In genomic region chr1:211636591-211637029, GRCh38 we compare ENCODE assay signal across 9 cellular contexts. TPM values are rescaled to one million over a fixed set of nuclear protein-coding genes. Genes with fewer than 3 reads are reported as not detected.
A peak's percentile ranks its signal among the peaks of the same experiment; 100 is the strongest.
DNase-seq lines count a peak whose midpoint lies in the region; ATAC-seq, FAIRE-seq and TF ChIP-seq lines count a peak whose summit lies in the region.
"Not testable (repeated sequence)": the region's sequence is repeated elsewhere in the genome, so short reads cannot be mapped to it uniquely, and the experiment has no call there.
"Had no signal": no experiment of that assay in that cellular context is flagged by ENCODE, and none has a peak within 500 bp of the region (broad histone marks: within the 10 kb centered on the region; RNA-seq: fewer than 3 reads in every experiment).

No MANE protein-coding gene starts in this region.

- not testable (repeated sequence) for H2AK9ac ChIP-seq in IMR-90 (replicated peaks; ENCODE audit: low read depth, low read length, poor library complexity)

- H2BK5ac ChIP-seq in IMR-90 (ENCODE audit: low read depth, low read length, poor library complexity, severe bottlenecking), result not testable (repeated sequence)

- not testable (repeated sequence) for H4K8ac ChIP-seq in IMR-90 (ENCODE audit: low read depth in 2 of 2, low read length in 2 of 2)

- H2BK20ac ChIP-seq in IMR-90 (ENCODE audit: low read depth, low read length), result not testable (repeated sequence)

- H3K4me2 ChIP-seq in IMR-90 (ENCODE audit: low read depth, low read length); HepG2 (ENCODE audit: low read depth, low read length): not testable (repeated sequence)

- not testable (repeated sequence) for H2BK15ac ChIP-seq in IMR-90 (ENCODE audit: low read depth, low read length)

- intact Hi-C loops in IMR-90 (cut with micrococcal nuclease); MCF 10A (cut with micrococcal nuclease); HepG2 (cut with micrococcal nuclease; ENCODE audit: unreplicated experiment); sigmoid colon (cut with DNase I): not testable (repeated sequence)

- H3K36me3 ChIP-seq in IMR-90 (ENCODE audit: control insufficient read depth, insufficient read depth, low read length); SJSA1; HepG2 (replicated peaks in 1 of 2; ENCODE audit: control insufficient read depth in 1 of 2, insufficient read depth in 2 of 2, low read length in 2 of 2); sigmoid colon: not testable (repeated sequence)

- peaks cover 19% of the 10 kb centered on the region for H3K9me1 ChIP-seq in IMR-90 (ENCODE audit: insufficient read depth, low read length)

- H3K4me1 Mint-ChIP-seq in MCF 10A (ENCODE audit: insufficient read depth, unreplicated experiment), result peaks cover 55% of the 10 kb centered on the region

- H3K4me3 ChIP-seq in IMR-90 (ENCODE audit: insufficient read depth, low read depth, low read length); SJSA1; fibroblast of pulmonary artery (replicated peaks; ENCODE audit: low read depth, low read length); HepG2 (replicated peaks in 1 of 3; ENCODE audit: insufficient read depth in 1 of 3, low read depth in 2 of 3, low read length in 3 of 3); sigmoid colon: not testable (repeated sequence)

- H3K4me1 ChIP-seq in IMR-90 (ENCODE audit: control insufficient read depth, insufficient read depth, low read length) (peaks cover 24% of the 10 kb centered on the region), SJSA1 (replicated peaks) (peaks cover 59% of the 10 kb centered on the region), HepG2 (ENCODE audit: insufficient read depth, low read length) (peaks cover 88% of the 10 kb centered on the region), sigmoid colon (peaks cover 0 to 21% (median 17%) of the 10 kb centered on the region in 4 donors)

- ATAC-seq in IMR-90 (ENCODE audit: low read depth), result peak; percentile 36
- peak; percentile 84 for ATAC-seq in HepG2

- H3K27ac ChIP-seq in IMR-90 (ENCODE audit: insufficient read depth, low read length), result peak overlapping the region; percentile 30; the same call in 1 of the 2 replicates
- not testable (repeated sequence) for H3K27ac ChIP-seq in SJSA1; HepG2 (ENCODE audit: extremely low read length, insufficient read depth, low read length); sigmoid colon

- not testable (repeated sequence) for H3K4ac ChIP-seq in IMR-90 (ENCODE audit: low read depth, low read length)

- BruUV-seq in IMR-90 (replicated peaks; lab: Mats Ljungman, UMichigan); MCF 10A (replicated peaks; lab: Mats Ljungman, UMichigan); HepG2 (replicated peaks; lab: Mats Ljungman, UMichigan): not testable (repeated sequence)

- H3K79me2 ChIP-seq in HepG2 (ENCODE audit: insufficient read depth, low read length), result not testable (repeated sequence)

- not testable (repeated sequence) for H3K27ac Mint-ChIP-seq in MCF 10A (ENCODE audit: low read depth, unreplicated experiment)

- peak in 1 of 2 experiments; percentile 60; a peak in 1 of 4 replicates for TF ChIP-seq EP300 in HepG2 (IDR thresholded peaks at IDR 0.05; ENCODE audit: low read depth in 2 of 2, low read length in 2 of 2)
- peak; percentile 72; the same call in 1 of the 2 replicates for TF ChIP-seq EP300 in HepG2 (CRISPR knock-in tag; IDR thresholded peaks at IDR 0.05; ENCODE audit: borderline replicate concordance)
- not testable (repeated sequence) for TF ChIP-seq EP300 in sigmoid colon (IDR thresholded peaks at IDR 0.05)

- not testable (repeated sequence) for TF ChIP-seq RAD21 in IMR-90 (IDR thresholded peaks at IDR 0.05; ENCODE audit: low read length); HepG2 (CRISPR knock-in tag; IDR thresholded peaks at IDR 0.05)

- peak; percentile 46 for FAIRE-seq in HepG2 (lab: Jason Lieb, UNC)

- not testable (repeated sequence) for H3K4me3 Mint-ChIP-seq in MCF 10A (ENCODE audit: unreplicated experiment)

- not testable (repeated sequence) for H3K56ac ChIP-seq in IMR-90 (ENCODE audit: extremely low read depth, insufficient read depth, low read length)

- H3K27me3 ChIP-seq in IMR-90 (ENCODE audit: control insufficient read depth, insufficient read depth, low read length); SJSA1 (replicated peaks); HepG2 (ENCODE audit: control insufficient read depth in 1 of 2, insufficient read depth in 2 of 2, low read length in 2 of 2); sigmoid colon: not testable (repeated sequence)

- H4K91ac ChIP-seq in IMR-90 (ENCODE audit: insufficient read depth, low read depth, low read length), result not testable (repeated sequence)

- dilution Hi-C loops in IMR-90 (cut with HindIII; ENCODE audit: low sequenced_read_pairs, unreplicated experiment), result not testable (repeated sequence)

- peak overlapping the region; percentile 26 for H2AFZ ChIP-seq in IMR-90 (replicated peaks; ENCODE audit: low read length, poor library complexity)
- not testable (repeated sequence) for H2AFZ ChIP-seq in HepG2 (ENCODE audit: low read length)

- peak overlapping the region; percentile 48; the same call in 1 of the 2 replicates for H2AK5ac ChIP-seq in IMR-90 (ENCODE audit: low read depth, low read length)

- H3K9me3 ChIP-seq in IMR-90 (ENCODE audit: control insufficient read depth, insufficient read depth, low read length); SJSA1 (replicated peaks); HepG2 (ENCODE audit: low read length); sigmoid colon: not testable (repeated sequence)

- not testable (repeated sequence) for H3K14ac ChIP-seq in IMR-90 (replicated peaks; ENCODE audit: low read depth, low read length)

- not testable (repeated sequence) for H3K18ac ChIP-seq in IMR-90 (ENCODE audit: low read depth, low read length)

- in situ Hi-C loops in IMR-90 (cut with MboI; ENCODE audit: low sequenced_read_pairs); HepG2 (cut with HindIII; ENCODE audit: extremely low pct_ligation_motif_present, low pct_unique_long_range_greater_than_20kb): not testable (repeated sequence)

- peak; percentile 42 for DNase-seq in AG08396 (ENCODE audit: low spot score)
- peak; percentile 66 for DNase-seq in GM04503 (ENCODE audit: low read depth)
- DNase-seq in IMR-90, result peak; percentile 80
- DNase-seq in SJSA1 (ENCODE audit: low read depth in 1 of 2, low spot score in 2 of 2), result peak; percentile 45 to 63
- DNase-seq in MCF 10A (ENCODE audit: unreplicated experiment), result peak; percentile 94
- peak; percentile 37 for DNase-seq in fibroblast of pulmonary artery (ENCODE audit: low read depth)
- peak; percentile 93 for DNase-seq in HepG2 (ENCODE audit: low spot score)
- peak; percentile 38 for DNase-seq in sigmoid colon

- not testable (repeated sequence) for H3K79me1 ChIP-seq in IMR-90 (ENCODE audit: low read depth in 1 of 2, low read length in 2 of 2)

- no CpG with 5 or more reads among the region's 9 CpGs for WGBS in IMR-90 (ENCODE audit: extremely low coverage in 2 of 2, insufficient read length in 1 of 2), 2 experiments
- whole genome bisulfite sequencing in HepG2 (ENCODE audit: low lambda C conversion rate), result 31% methylated on average over 4 of the region's 9 CpGs
- 31 to 76% methylated on average over 9 of the region's 9 CpGs for WGBS in sigmoid colon, 2 donors

- H4K20me1 ChIP-seq in IMR-90 (ENCODE audit: insufficient read depth, low read length); HepG2 (ENCODE audit: insufficient read depth, low read length): not testable (repeated sequence)

- POLR2A ChIA-PET in IMR-90 (lab: Charles Lee; ENCODE audit: unreplicated experiment); HepG2 (lab: Yijun Ruan, JAX): not testable (repeated sequence)
- POLR2A ChIA-PET in MCF 10A (lab: Yijun Ruan, JAX), result interaction anchor here (0.9 to 24.4 kb wide), 3 partner anchors 11 to 56 kb away, joined by 3 to 423 read pairs (median 45); partner anchors contain the start of gene SLC30A1

- not testable (repeated sequence) for H3K9ac ChIP-seq in IMR-90 (ENCODE audit: low read depth, low read length); HepG2 (ENCODE audit: insufficient read depth, low read depth, low read length)

- H3K36me3 Mint-ChIP-seq in MCF 10A (ENCODE audit: insufficient read depth, unreplicated experiment), result not testable (repeated sequence)

- H3K9me3 Mint-ChIP-seq in MCF 10A (ENCODE audit: unreplicated experiment), result not testable (repeated sequence)

- peak overlapping the region; percentile 19; the same call in 1 of the 2 replicates for H2BK120ac ChIP-seq in IMR-90 (ENCODE audit: low read depth, low read length)

- TF ChIP-seq CTCF in IMR-90 (conservative IDR thresholded peaks at IDR 0.05; ENCODE audit: low read depth, low read length); MCF 10A (IDR thresholded peaks at IDR 0.05; ENCODE audit: unreplicated experiment); fibroblast of pulmonary artery (IDR thresholded peaks at IDR 0.05; ENCODE audit: low read length, missing control alignments); HepG2 (CRISPR knock-in tag; IDR thresholded peaks at IDR 0.05); sigmoid colon (IDR thresholded peaks at IDR 0.05): not testable (repeated sequence)

- H4K5ac ChIP-seq in IMR-90 (ENCODE audit: low read depth, low read length), result not testable (repeated sequence)

- not testable (repeated sequence) for H3K23ac ChIP-seq in IMR-90 (ENCODE audit: low read depth, low read length)

- not testable (repeated sequence) for H3K27me3 Mint-ChIP-seq in MCF 10A (ENCODE audit: insufficient read depth, unreplicated experiment)

- TF ChIP-seq POLR2A in IMR-90 (IDR thresholded peaks at IDR 0.05; ENCODE audit: low read depth, low read length); HepG2 (IDR thresholded peaks at IDR 0.05; ENCODE audit: insufficient read depth in 1 of 2, low read depth in 2 of 2, low read length in 2 of 2); sigmoid colon (IDR thresholded peaks at IDR 0.05): not testable (repeated sequence)

- CTCF ChIA-PET in IMR-90 (lab: Yijun Ruan, JAX); HepG2 (lab: Yijun Ruan, JAX; ENCODE audit: low intra/inter-chr PET ratio, low total read pairs): not testable (repeated sequence)
- CTCF ChIA-PET in MCF 10A (lab: Yijun Ruan, JAX), result interaction anchor here (0.6 to 7.6 kb wide), 3 partner anchors 17 to 399 kb away, joined by 3 to 78 read pairs (median 4); partner anchors contain the start of genes DTL and INTS7

RNA-seq across cellular contexts. Expression of gene NEK2, which starts 38.8 kb away (rescaled TPM):
- total RNA-seq in IMR-90 (2012; rRNA removed), result 26.0 and 35.0 TPM in 2 replicates
- polyA plus RNA-seq in IMR-90 (2012; rRNA removed), result 8.8 and 9.9 TPM in 2 replicates
- 2.7 and 6.4 TPM in 2 replicates for polyA plus RNA-seq in IMR-90 (2012; cell fraction: cytosol; rRNA removed)
- polyA plus RNA-seq in IMR-90 (2012; cell fraction: nucleus; rRNA removed; ENCODE audit: low replicate concordance), result 0.98 and 2.7 TPM in 2 replicates
- 61.4 and 75.1 TPM in 2 replicates for total RNA-seq in SJSA1 (2014; rRNA removed; shearing (Covaris generic))
- 33.4 and 44.5 TPM in 2 replicates for total RNA-seq in MCF 10A (2022)
- total RNA-seq in HepG2 (2016; rRNA removed; fragmentation: Illumina TruSeq; extraction: Trizol), result 40.8 and 57.5 TPM in 2 replicates
- 7.0 TPM in 2 replicates for total RNA-seq in HepG2 (2016; cell fraction: cytosol; rRNA removed; fragmentation: Illumina TruSeq; extraction: Trizol; ENCODE audit: low read depth)
- total RNA-seq in HepG2 (2016; cell fraction: insoluble cytoplasmic fraction; rRNA removed; fragmentation: Illumina TruSeq; extraction: Trizol), result 43.3 and 55.7 TPM in 2 replicates
- total RNA-seq in HepG2 (2016; cell fraction: membrane; rRNA removed; fragmentation: Illumina TruSeq; extraction: Trizol), result 15.1 and 15.5 TPM in 2 replicates
- total RNA-seq in HepG2 (2016; cell fraction: nucleus; rRNA removed; fragmentation: Illumina TruSeq; extraction: Trizol), result 16.9 and 19.9 TPM in 2 replicates
- polyA plus RNA-seq in HepG2 (2011; rRNA removed), result 6.0 and 10.9 TPM in 2 replicates
- polyA plus RNA-seq in HepG2 (2011; cell fraction: cytosol; rRNA removed), result 6.1 and 6.5 TPM in 2 replicates
- polyA plus RNA-seq in HepG2 (2011; cell fraction: nucleus; rRNA removed), result 4.6 TPM in 2 replicates
- polyA plus RNA-seq in HepG2 (2012), result 9.8 and 17.4 TPM in 2 replicates
- 2.6 and 2.8 TPM in 2 replicates for polyA plus RNA-seq in HepG2 (2016; cell fraction: cytosol; fragmentation: Illumina TruSeq; extraction: Trizol; ENCODE audit: low read depth)
- 41.0 and 43.9 TPM in 2 replicates for polyA plus RNA-seq in HepG2 (2016; cell fraction: insoluble cytoplasmic fraction; fragmentation: Illumina TruSeq; extraction: Trizol; ENCODE audit: low read depth)
- polyA plus RNA-seq in HepG2 (2016; cell fraction: membrane; fragmentation: Illumina TruSeq; extraction: Trizol; ENCODE audit: low read depth), result 5.1 and 5.7 TPM in 2 replicates
- 18.2 and 19.2 TPM in 2 replicates for polyA plus RNA-seq in HepG2 (2016; cell fraction: nucleus; fragmentation: Illumina TruSeq; extraction: Trizol; ENCODE audit: insufficient read depth, low read depth)
- polyA minus RNA-seq in HepG2 (2011; rRNA and poly(A)+ RNA removed; ENCODE audit: low replicate concordance), result 9.2 and 31.3 TPM in 2 replicates
- polyA minus RNA-seq in HepG2 (2011; cell fraction: cytosol; rRNA and poly(A)+ RNA removed), result 9.6 and 16.1 TPM in 2 replicates
- 10.6 and 16.0 TPM in 2 replicates for polyA minus RNA-seq in HepG2 (2011; cell fraction: nucleus; rRNA and poly(A)+ RNA removed)
- total RNA-seq in sigmoid colon, result 1 to 10 TPM in 1 of 4 donors, under 1 TPM in 1, not detected in 2; 0.41 to 1.9 TPM
- polyA plus RNA-seq in sigmoid colon, result 10 to 100 TPM in 1 of 3 donors, 1 to 10 TPM in 2; 1.8 to 11.5 (median 8.1) TPM
- total RNA-seq: CD4-positive, alpha-beta T cell had no signal

RNA-seq across cellular contexts. Expression of gene SLC30A1, which starts 57.6 kb away (rescaled TPM):
- total RNA-seq in IMR-90 (2012; rRNA removed), result 8.4 and 17.8 TPM in 2 replicates
- 4.2 and 5.4 TPM in 2 replicates for polyA plus RNA-seq in IMR-90 (2012; rRNA removed)
- 3.2 and 4.6 TPM in 2 replicates for polyA plus RNA-seq in IMR-90 (2012; cell fraction: cytosol; rRNA removed)
- 3.9 and 4.3 TPM in 2 replicates for polyA plus RNA-seq in IMR-90 (2012; cell fraction: nucleus; rRNA removed; ENCODE audit: low replicate concordance)
- total RNA-seq in SJSA1 (2014; rRNA removed; shearing (Covaris generic)), result 11.3 and 14.5 TPM in 2 replicates
- total RNA-seq in MCF 10A (2022), result 87.0 and 94.1 TPM in 2 replicates
- total RNA-seq in HepG2 (2016; rRNA removed; fragmentation: Illumina TruSeq; extraction: Trizol), result 24.4 and 26.8 TPM in 2 replicates
- 3.1 and 3.8 TPM in 2 replicates for total RNA-seq in HepG2 (2016; cell fraction: cytosol; rRNA removed; fragmentation: Illumina TruSeq; extraction: Trizol; ENCODE audit: low read depth)
- total RNA-seq in HepG2 (2016; cell fraction: insoluble cytoplasmic fraction; rRNA removed; fragmentation: Illumina TruSeq; extraction: Trizol), result 25.5 and 28.3 TPM in 2 replicates
- 15.5 and 17.6 TPM in 2 replicates for total RNA-seq in HepG2 (2016; cell fraction: membrane; rRNA removed; fragmentation: Illumina TruSeq; extraction: Trizol)
- total RNA-seq in HepG2 (2016; cell fraction: nucleus; rRNA removed; fragmentation: Illumina TruSeq; extraction: Trizol), result 49.0 and 51.0 TPM in 2 replicates
- polyA plus RNA-seq in HepG2 (2011; rRNA removed), result 5.8 and 5.9 TPM in 2 replicates
- polyA plus RNA-seq in HepG2 (2011; cell fraction: cytosol; rRNA removed), result 3.5 and 4.9 TPM in 2 replicates
- polyA plus RNA-seq in HepG2 (2011; cell fraction: nucleus; rRNA removed), result 4.2 and 5.1 TPM in 2 replicates
- polyA plus RNA-seq in HepG2 (2012), result 18.3 and 19.9 TPM in 2 replicates
- 2.5 and 2.6 TPM in 2 replicates for polyA plus RNA-seq in HepG2 (2016; cell fraction: cytosol; fragmentation: Illumina TruSeq; extraction: Trizol; ENCODE audit: low read depth)
- 19.7 and 25.1 TPM in 2 replicates for polyA plus RNA-seq in HepG2 (2016; cell fraction: insoluble cytoplasmic fraction; fragmentation: Illumina TruSeq; extraction: Trizol; ENCODE audit: low read depth)
- polyA plus RNA-seq in HepG2 (2016; cell fraction: membrane; fragmentation: Illumina TruSeq; extraction: Trizol; ENCODE audit: low read depth), result 6.2 and 6.7 TPM in 2 replicates
- polyA plus RNA-seq in HepG2 (2016; cell fraction: nucleus; fragmentation: Illumina TruSeq; extraction: Trizol; ENCODE audit: insufficient read depth, low read depth), result 53.6 and 54.2 TPM in 2 replicates
- 9.6 and 24.6 TPM in 2 replicates for polyA minus RNA-seq in HepG2 (2011; rRNA and poly(A)+ RNA removed; ENCODE audit: low replicate concordance)
- 10.8 and 15.0 TPM in 2 replicates for polyA minus RNA-seq in HepG2 (2011; cell fraction: cytosol; rRNA and poly(A)+ RNA removed)
- 14.9 and 15.0 TPM in 2 replicates for polyA minus RNA-seq in HepG2 (2011; cell fraction: nucleus; rRNA and poly(A)+ RNA removed)
- total RNA-seq in sigmoid colon, result 10 to 100 TPM in 2 of 4 donors, 1 to 10 TPM in 2; 7.9 to 11.8 (median 9.3) TPM
- 1 to 10 TPM; 4.2 to 5.1 (median 4.3) TPM for polyA plus RNA-seq in sigmoid colon

Comparison
In these comparisons a context has a peak if more than half of its experiments do, and no peak if none do; other contexts are left out.
1. DNase-seq: peak in every context shown above with its lines; median percentile 94 in MCF 10A; 93 in HepG2; 80 in IMR-90; 66 in GM04503; 54 in SJSA1; 42 in AG08396; 38 in sigmoid colon; 37 in fibroblast of pulmonary artery.